ENCODE assay signal across 8 cellular contexts in genomic region chr3:132657869-132658747, GRCh38. TPM values are rescaled to one million over a fixed set of nuclear protein-coding genes. Genes with fewer than 3 reads are reported as not detected.
A peak's percentile ranks its signal among the peaks of the same experiment; 100 is the strongest.
DNase-seq lines count a peak whose midpoint lies in the region; ATAC-seq, FAIRE-seq and TF ChIP-seq lines count a peak whose summit lies in the region.

No MANE protein-coding gene starts in this region.

- peaks cover 32% of the 10 kb centered on the region for H3K4me1 Mint-ChIP-seq in activated naive CD8-positive, alpha-beta T cell treated with anti-CD3 and anti-CD28 coated beads, Interleukin-2, amount 10 ng/mL, durations not matched to agents 7 days and 5 days
- peaks cover 23% of the 10 kb centered on the region for H3K4me1 Mint-ChIP-seq in memory B cell

- no peaks in the 10 kb centered on the region for H3K9me3 ChIP-seq in right cardiac atrium (ENCODE audit: control insufficient read depth, low read length)
- H3K9me3 ChIP-seq in right atrium auricular region: no peaks in the 10 kb centered on the region

- no peaks in the 10 kb centered on the region for H3K36me3 Mint-ChIP-seq in activated naive CD8-positive, alpha-beta T cell treated with anti-CD3 and anti-CD28 coated beads, Interleukin-2, amount 10 ng/mL, durations not matched to agents 7 days and 5 days
- no peaks in the 10 kb centered on the region for H3K36me3 Mint-ChIP-seq in memory B cell

- H3K36me3 ChIP-seq in right atrium auricular region: no peaks in the 10 kb centered on the region

- POLR2A ChIA-PET in activated naive CD8-positive, alpha-beta T cell treated with anti-CD3 and anti-CD28 coated beads, Interleukin-2, amount 10 ng/mL, durations not matched to agents 7 days and 5 days (lab: Charles Lee): interaction anchor here (0.6 to 1.1 kb wide), 3 partner anchors 13 to 916 kb away, joined by 3 to 6 read pairs (median 4); no protein-coding TSS in a partner anchor

- TF ChIP-seq CTCF in right atrium auricular region (IDR thresholded peaks at IDR 0.05): no peak
- no peak for TF ChIP-seq CTCF in D721Med (IDR thresholded peaks at IDR 0.05; ENCODE audit: insufficient read depth, missing control alignments)

- H3K4me1 ChIP-seq in right cardiac atrium (ENCODE audit: control insufficient read depth, insufficient read depth, low read length) (peaks cover 6% of the 10 kb centered on the region), right atrium auricular region (peaks cover 0 to 46% of the 10 kb centered on the region in 2 donors)

- intact Hi-C loops in right cardiac atrium (cut with DNase I): no loop called here

- no peak overlapping the region for H3K27ac Mint-ChIP-seq in activated naive CD8-positive, alpha-beta T cell treated with anti-CD3 and anti-CD28 coated beads, Interleukin-2, amount 10 ng/mL, durations not matched to agents 7 days and 5 days
- peak overlapping the region; percentile 95 for H3K27ac Mint-ChIP-seq in memory B cell

- H3K27me3 Mint-ChIP-seq in activated naive CD8-positive, alpha-beta T cell treated with anti-CD3 and anti-CD28 coated beads, Interleukin-2, amount 10 ng/mL, durations not matched to agents 7 days and 5 days: no peaks in the 10 kb centered on the region
- H3K27me3 Mint-ChIP-seq in memory B cell: no peaks in the 10 kb centered on the region

- in situ Hi-C loops in G401 (cut with HindIII; ENCODE audit: low sequenced_read_pairs): no loop called here

- H3K4me3 Mint-ChIP-seq in activated naive CD8-positive, alpha-beta T cell treated with anti-CD3 and anti-CD28 coated beads, Interleukin-2, amount 10 ng/mL, durations not matched to agents 7 days and 5 days: peak overlapping the region; percentile 41
- H3K4me3 Mint-ChIP-seq in memory B cell: no peak overlapping the region

- H3K27ac ChIP-seq in right cardiac atrium (ENCODE audit: low read length): no peak overlapping the region
- peak overlapping the region in 1 of 2 donors; percentile 96 for H3K27ac ChIP-seq in right atrium auricular region

- peak overlapping the region; percentile 76 for H3K4me3 ChIP-seq in right cardiac atrium (ENCODE audit: low read length)
- peak overlapping the region in 1 of 2 donors; percentile 94 for H3K4me3 ChIP-seq in right atrium auricular region

- DNase-seq in right cardiac atrium: no peak
- no peak for DNase-seq in right atrium auricular region (ENCODE audit: low spot score)
- no peak for DNase-seq in activated naive CD8-positive, alpha-beta T cell treated with anti-CD3 and anti-CD28 coated beads, Interleukin-2, amount 10 ng/mL, durations not matched to agents 7 days and 5 days
- DNase-seq in memory B cell (ENCODE audit: low spot score in 2 of 2): no peak
- DNase-seq in D721Med (ENCODE audit: insufficient read length, low spot score): no peak
- no peak for DNase-seq in NCI-H2227 treated with DMSO at 0.1 percent for 48 hours (lab: John Stamatoyannopoulos, UW)
- DNase-seq in G401 (ENCODE audit: low spot score): no peak

- ATAC-seq in right cardiac atrium (no peak), memory B cell (ENCODE audit: low read depth) (no peak), GM18870 (IDR thresholded peaks at IDR 0.05; ENCODE audit: unreplicated experiment) (no peak)
- no peak for ATAC-seq in activated naive CD8-positive, alpha-beta T cell treated with anti-CD3 and anti-CD28 coated beads, Interleukin-2, amount 10 ng/mL, durations not matched to agents 7 days and 5 days (ENCODE audit: low read depth)

- FAIRE-seq in D721Med (lab: Jason Lieb, UNC): no peak

- no peaks in the 10 kb centered on the region for H3K27me3 ChIP-seq in right cardiac atrium (ENCODE audit: control insufficient read depth, insufficient read depth)
- no peaks in the 10 kb centered on the region for H3K27me3 ChIP-seq in right atrium auricular region

- 88% methylated on average over 8 of the region's 8 CpGs for WGBS in right cardiac atrium

- no peaks in the 10 kb centered on the region for H3K9me3 Mint-ChIP-seq in activated naive CD8-positive, alpha-beta T cell treated with anti-CD3 and anti-CD28 coated beads, Interleukin-2, amount 10 ng/mL, durations not matched to agents 7 days and 5 days
- H3K9me3 Mint-ChIP-seq in memory B cell: no peaks in the 10 kb centered on the region

RNA-seq across cellular contexts. Expression of gene ACAD11, which starts 1.5 kb away (rescaled TPM):
- total RNA-seq in right cardiac atrium (10 to 100 TPM; 15.0 to 19.8 (median 18.1) TPM), right atrium auricular region (10 to 100 TPM; 18.0 to 26.0 TPM)
- polyA plus RNA-seq in right cardiac atrium: 14.6 TPM
- 10 to 100 TPM; 18.5 to 19.4 TPM for total RNA-seq in activated naive CD8-positive, alpha-beta T cell treated with anti-CD3 and anti-CD28 coated beads, Interleukin-2, amount 10 ng/mL, durations not matched to agents 7 days and 5 days
- total RNA-seq in G401 (2014; rRNA removed; shearing (Covaris generic)): 16.8 and 40.4 TPM in 2 replicates

RNA-seq across cellular contexts. Expression of gene UBA5, which starts 2.0 kb away (rescaled TPM):
- total RNA-seq in right cardiac atrium (10 to 100 TPM; 31.6 to 42.2 (median 31.7) TPM), right atrium auricular region (10 to 100 TPM; 23.3 to 27.1 TPM)
- polyA plus RNA-seq in right cardiac atrium: 25.6 TPM
- 10 to 100 TPM; 33.6 to 43.3 TPM for total RNA-seq in activated naive CD8-positive, alpha-beta T cell treated with anti-CD3 and anti-CD28 coated beads, Interleukin-2, amount 10 ng/mL, durations not matched to agents 7 days and 5 days
- total RNA-seq in G401 (2014; rRNA removed; shearing (Covaris generic)): 22.1 and 27.7 TPM in 2 replicates
